In the genomic region with DNA sequence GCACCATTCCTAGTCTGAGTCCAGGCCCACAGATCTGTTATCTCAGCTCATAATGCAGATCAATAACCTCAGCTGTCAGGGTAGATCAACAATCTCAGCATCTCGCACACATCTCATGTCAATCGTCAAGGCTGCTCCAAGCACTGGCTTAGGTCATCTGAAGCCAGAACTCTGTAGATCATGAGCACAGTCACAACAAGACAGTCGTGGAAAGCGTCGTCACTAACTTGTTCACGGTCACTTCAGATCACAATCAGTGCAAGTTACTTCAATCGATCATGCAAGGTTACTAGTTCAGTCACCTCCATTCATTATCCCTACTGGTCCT, we compare ENCODE assay signal across 8 cellular contexts.
DNase-seq lines count a peak whose midpoint lies in the region; ATAC-seq and TF ChIP-seq lines count a peak whose summit lies in the region.

No MANE protein-coding gene starts in this region.

- H3K4me3 Mint-ChIP-seq in activated B cell treated with CpG ODN at 0.5 μM for 24 hours, result peak overlapping the region; percentile 89
- peak overlapping the region; percentile 84 to 93 for H3K4me3 Mint-ChIP-seq in stimulated activated naive B cell treated with anti-CD40 and anti-IgM and Interleukin-4, amounts not matched to agents 10 μg/mL and 1 μg/mL and 100 μg/mL, for 72 hours

- H3K27ac ChIP-seq in cardiac muscle cell, result peak overlapping the region; percentile 77

- no peak for TF ChIP-seq CTCF in cardiac muscle cell (IDR thresholded peaks at IDR 0.05; ENCODE audit: low read depth, low read length)
- TF ChIP-seq CTCF in activated B cell treated with CpG ODN at 0.5 μM for 24 hours (IDR thresholded peaks at IDR 0.05), result no peak

- peak overlapping the region; percentile 82 for H3K27ac Mint-ChIP-seq in activated B cell treated with CpG ODN at 0.5 μM for 24 hours
- H3K27ac Mint-ChIP-seq in stimulated activated naive B cell treated with anti-CD40 and anti-IgM and Interleukin-4, amounts not matched to agents 10 μg/mL and 1 μg/mL and 100 μg/mL, for 72 hours, result peak overlapping the region; percentile 93

- CTCF ChIA-PET in activated B cell treated with CpG ODN at 0.5 μM for 24 hours (lab: Charles Lee), result no interaction called here

- H3K36me3 Mint-ChIP-seq in activated B cell treated with CpG ODN at 0.5 μM for 24 hours (ENCODE audit: low read depth), result peaks cover 11% of the 10 kb centered on the region
- peaks cover 7 to 16% of the 10 kb centered on the region in 2 donors for H3K36me3 Mint-ChIP-seq in stimulated activated naive B cell treated with anti-CD40 and anti-IgM and Interleukin-4, amounts not matched to agents 10 μg/mL and 1 μg/mL and 100 μg/mL, for 72 hours

- H3K9ac ChIP-seq in iPS-15b (ENCODE audit: low read depth, low read length), result peak overlapping the region; percentile 29

- POLR2A ChIA-PET in activated B cell treated with CpG ODN at 0.5 μM for 24 hours (lab: Charles Lee), result interaction anchor here (1.2 kb wide), 1 partner anchor 190 kb away, joined by 3 read pairs; no protein-coding TSS in a partner anchor

- no peaks in the 10 kb centered on the region for H3K27me3 Mint-ChIP-seq in activated B cell treated with CpG ODN at 0.5 μM for 24 hours
- H3K27me3 Mint-ChIP-seq in stimulated activated naive B cell treated with anti-CD40 and anti-IgM and Interleukin-4, amounts not matched to agents 10 μg/mL and 1 μg/mL and 100 μg/mL, for 72 hours, result no peaks in the 10 kb centered on the region

- DNase-seq in cardiac muscle cell (ENCODE audit: low read depth in 1 of 2, low spot score in 1 of 2), result no peak
- DNase-seq in Right ventricle myocardium inferior (ENCODE audit: missing footprints), result no peak
- DNase-seq in activated B cell treated with CpG ODN at 0.5 μM for 24 hours, result no peak
- DNase-seq in stimulated activated naive B cell treated with anti-CD40 and anti-IgM and Interleukin-4, amounts not matched to agents 10 μg/mL and 1 μg/mL and 100 μg/mL, for 72 hours, result no peak
- no peak for DNase-seq in stimulated activated CD4-positive, alpha-beta T cell treated with anti-CD3 and anti-CD28 coated beads, Interleukin-4, amount 100 ng/mL, for 4 hours
- no peak for DNase-seq in EL

- peaks cover 10% of the 10 kb centered on the region for H3K36me3 ChIP-seq in cardiac muscle cell
- peaks cover 4% of the 10 kb centered on the region for H3K36me3 ChIP-seq in iPS-15b (ENCODE audit: control insufficient read depth, insufficient read depth, low read length)

- no peaks in the 10 kb centered on the region for H3K9me3 Mint-ChIP-seq in activated B cell treated with CpG ODN at 0.5 μM for 24 hours
- no peaks in the 10 kb centered on the region for H3K9me3 Mint-ChIP-seq in stimulated activated naive B cell treated with anti-CD40 and anti-IgM and Interleukin-4, amounts not matched to agents 10 μg/mL and 1 μg/mL and 100 μg/mL, for 72 hours

- no peaks in the 10 kb centered on the region for H3K9me3 ChIP-seq in cardiac muscle cell (ENCODE audit: low read depth)
- no peaks in the 10 kb centered on the region for H3K9me3 ChIP-seq in iPS-15b (ENCODE audit: control insufficient read depth, insufficient read depth, low read length)

- ATAC-seq in Right ventricle myocardium inferior (no peak), activated B cell treated with CpG ODN at 0.5 μM for 24 hours (ENCODE audit: low read depth) (no peak), GM21576 (IDR thresholded peaks at IDR 0.05; ENCODE audit: unreplicated experiment) (no peak)
- no peak for ATAC-seq in stimulated activated naive B cell treated with anti-CD40 and anti-IgM and Interleukin-4, amounts not matched to agents 10 μg/mL and 1 μg/mL and 100 μg/mL, for 72 hours (replicated peaks)

- peaks cover 47% of the 10 kb centered on the region for H3K4me1 Mint-ChIP-seq in activated B cell treated with CpG ODN at 0.5 μM for 24 hours
- peaks cover 45 to 47% of the 10 kb centered on the region in 2 donors for H3K4me1 Mint-ChIP-seq in stimulated activated naive B cell treated with anti-CD40 and anti-IgM and Interleukin-4, amounts not matched to agents 10 μg/mL and 1 μg/mL and 100 μg/mL, for 72 hours

- H3K4me3 ChIP-seq in cardiac muscle cell, result peak overlapping the region; percentile 83
- H3K4me3 ChIP-seq in iPS-15b (ENCODE audit: low read depth, low read length), result peak overlapping the region; percentile 35

- intact Hi-C loops in Right ventricle myocardium inferior (cut with DNase I) (loop anchor here (2.0 kb wide), 1 partner anchor 15 kb away; no protein-coding TSS in a partner anchor), activated B cell treated with CpG ODN at 0.5 μM for 24 hours (cut with micrococcal nuclease) (loop anchor here (1.0 to 5.0 kb wide), 3 partner anchors 244 to 541 kb away; a partner anchor contains a TSS)

- no peaks in the 10 kb centered on the region for H3K27me3 ChIP-seq in cardiac muscle cell
- no peaks in the 10 kb centered on the region for H3K27me3 ChIP-seq in iPS-15b (ENCODE audit: control insufficient read depth, insufficient read depth, low read length)

- H3K4me1 ChIP-seq in cardiac muscle cell (ENCODE audit: low read depth) (peaks cover 40% of the 10 kb centered on the region), iPS-15b (ENCODE audit: control insufficient read depth, insufficient read depth, low read length) (peaks cover 15% of the 10 kb centered on the region)
